In genomic region chr5:90184764-90185163, GRCh38 we compare ENCODE assay signal across 1 cellular context.
TF ChIP-seq lines count a peak whose summit lies in the region.

No MANE protein-coding gene starts in this region.

TF ChIP-seq in WTC11, 78 proteins besides CTCF, POLR2A, EP300 and RAD21 (continued from another document):
- TF ChIP-seq USF2 (CRISPR knock-in tag; IDR thresholded peaks at IDR 0.05) (no peak), MLX (CRISPR knock-in tag; IDR thresholded peaks at IDR 0.05) (no peak), FOXJ3 (CRISPR knock-in tag; IDR thresholded peaks at IDR 0.05; ENCODE audit: borderline replicate concordance) (no peak), ZNF423 (CRISPR knock-in tag; IDR thresholded peaks at IDR 0.05) (no peak), CDX4 (CRISPR knock-in tag; IDR thresholded peaks at IDR 0.05; ENCODE audit: borderline replicate concordance) (no peak), TEAD4 (CRISPR knock-in tag; IDR thresholded peaks at IDR 0.05) (no peak), SMAD4 (CRISPR knock-in tag; IDR thresholded peaks at IDR 0.05) (no peak), ZBTB21 (CRISPR knock-in tag; IDR thresholded peaks at IDR 0.05; ENCODE audit: borderline replicate concordance) (no peak)
